ENCODE assay signal across 14 cellular contexts in genomic region chr22:32628626-32629587, GRCh38.
DNase-seq lines count a peak whose midpoint lies in the region; ATAC-seq, FAIRE-seq and TF ChIP-seq lines count a peak whose summit lies in the region.
"Had no signal": no experiment of that assay in that cellular context is flagged by ENCODE, and none has a peak within 500 bp of the region (broad histone marks: within the 10 kb centered on the region; RNA-seq: fewer than 3 reads in every experiment).

No MANE protein-coding gene starts in this region.

- H3K9me3 ChIP-seq in K562 (replicated peaks; ENCODE audit: control insufficient read depth, insufficient read depth, low read depth, low read length) (no peaks in the 10 kb centered on the region), HepG2 (ENCODE audit: low read length) (no peaks in the 10 kb centered on the region), tibial nerve (no peaks in the 10 kb centered on the region)
- H3K9me3 ChIP-seq: Peyer's patch had no signal

- WGBS in K562 (ENCODE audit: insufficient coverage, low coverage, missing lambda C conversion rate), result 31% methylated on average over 13 of the region's 18 CpGs
- WGBS in HepG2 (ENCODE audit: low lambda C conversion rate), result 42% methylated on average over 17 of the region's 18 CpGs
- WGBS in tibial nerve, 2 donors, result 57 to 59% methylated on average over 18 of the region's 18 CpGs

- no peak overlapping the region for H3K27ac ChIP-seq in K562 (ENCODE audit: extremely low read depth, low read depth, low read length)
- peak overlapping the region; percentile 53 for H3K27ac ChIP-seq in HepG2 (ENCODE audit: extremely low read length, insufficient read depth, low read length)
- H3K27ac ChIP-seq in tibial nerve, result peak overlapping the region; percentile 34 to 63 (median 58)

- H3K4me3 ChIP-seq in H7 (ENCODE audit: insufficient read depth, low read depth, low read length), result no peak overlapping the region
- H3K4me3 ChIP-seq in K562, result no peak overlapping the region
- H3K4me3 ChIP-seq in HepG2 (replicated peaks in 1 of 3; ENCODE audit: insufficient read depth in 1 of 3, low read depth in 2 of 3, low read length in 3 of 3), result peak overlapping the region in 1 of 3 experiments; percentile 17; a peak in 1 of 6 replicates
- no peak overlapping the region for H3K4me3 ChIP-seq in tibial nerve
- H3K4me3 ChIP-seq: Peyer's patch had no signal

- H3K27me3 ChIP-seq in H7 (ENCODE audit: control insufficient read depth, insufficient read depth, low read length) (no peaks in the 10 kb centered on the region; the same call in 1 of the 2 replicates), K562 (ENCODE audit: control insufficient read depth in 2 of 2, insufficient read depth in 2 of 2, low read length in 2 of 2) (no peaks in the 10 kb centered on the region; a peak in 1 of 5 replicates), HepG2 (ENCODE audit: control insufficient read depth in 1 of 2, insufficient read depth in 2 of 2, low read length in 2 of 2) (no peaks in the 10 kb centered on the region), tibial nerve (no peaks in the 10 kb centered on the region)
- H3K27me3 ChIP-seq: Peyer's patch had no signal

- ATAC-seq in K562 (peak; percentile 74), HepG2 (peak; percentile 78), GM21515 (IDR thresholded peaks at IDR 0.05; ENCODE audit: unreplicated experiment) (no peak)
- ATAC-seq: stimulated activated memory B cell treated with anti-CD40 and anti-IgM and Interleukin-4, amounts not matched to agents 10 μg/mL and 1 μg/mL and 100 μg/mL, for 72 hours; T-helper 17 cell had no signal

- peaks cover 0 to 4% of the 10 kb centered on the region in 2 experiments; a peak in 1 of 5 replicates for H3K4me1 ChIP-seq in K562 (replicated peaks in 1 of 2; ENCODE audit: control insufficient read depth in 2 of 2, insufficient read depth in 2 of 2, low read length in 2 of 2)
- H3K4me1 ChIP-seq in HepG2 (ENCODE audit: insufficient read depth, low read length), result peaks cover 70% of the 10 kb centered on the region
- peaks cover 0 to 57% (median 19%) of the 10 kb centered on the region in 4 donors for H3K4me1 ChIP-seq in tibial nerve
- H3K4me1 ChIP-seq: Peyer's patch had no signal

- POLR2A ChIA-PET in K562 (lab: Yijun Ruan, JAX), result no interaction called here
- POLR2A ChIA-PET in HepG2 (lab: Yijun Ruan, JAX), result interaction anchor here (0.9 to 11.5 kb wide), 8 partner anchors 9 to 179 kb away, joined by 3 to 145 read pairs (median 4); no protein-coding TSS in a partner anchor

- H3K4me2 ChIP-seq in K562 (ENCODE audit: insufficient read depth, low read length), result no peak overlapping the region
- peak overlapping the region; percentile 59 for H3K4me2 ChIP-seq in HepG2 (ENCODE audit: low read depth, low read length)

- no peaks in the 10 kb centered on the region for H3K9me1 ChIP-seq in K562 (ENCODE audit: control insufficient read depth, insufficient read depth, low read length)

- DNase-seq in H7 (peak; percentile 33), K562 (ENCODE audit: extremely low read depth in 1 of 4, low spot score in 3 of 4) (no peak), HepG2 (ENCODE audit: low spot score) (peak; percentile 55), tibial nerve (ENCODE audit: low spot score in 2 of 2) (no peak), SIG-M5 (lab: John Stamatoyannopoulos, UW) (no peak), H54 (ENCODE audit: insufficient read length, low spot score) (no peak)
- DNase-seq: activated CD4-positive, alpha-beta T cell treated with anti-CD3 and anti-CD28 coated beads for 48 hours; effector CD8-positive, alpha-beta T cell; NCI-H345; Peyer's patch; stimulated activated CD4-positive, alpha-beta T cell treated with anti-CD3 and anti-CD28 coated beads, Interleukin-2, amount 100 ng/mL, for 48 hours; T-helper 17 cell had no signal

- H3K9ac ChIP-seq in K562 (ENCODE audit: insufficient read depth in 1 of 2, low read depth in 2 of 2, low read length in 2 of 2) (no peak overlapping the region), HepG2 (ENCODE audit: insufficient read depth, low read depth, low read length) (no peak overlapping the region; the same call in none of the 2 replicates)

- no peaks in the 10 kb centered on the region for H4K20me1 ChIP-seq in K562 (replicated peaks; ENCODE audit: control insufficient read depth, insufficient read depth, low read length)
- no peaks in the 10 kb centered on the region for H4K20me1 ChIP-seq in HepG2 (ENCODE audit: insufficient read depth, low read length)

- TF ChIP-seq EP300 in K562 (IDR thresholded peaks at IDR 0.05; ENCODE audit: low read length) (peak; percentile 50; the same call in 1 of the 2 replicates), HepG2 (IDR thresholded peaks at IDR 0.05; ENCODE audit: low read depth in 2 of 2, low read length in 2 of 2) (0 out of 4 replicates have a peak, but pooled peaks of 1 of the 2 experiments have one; percentile 18), HepG2 (CRISPR knock-in tag; IDR thresholded peaks at IDR 0.05; ENCODE audit: borderline replicate concordance) (no peak), tibial nerve (IDR thresholded peaks at IDR 0.05) (no peak)

- BruUV-seq in K562 (replicated peaks; lab: Mats Ljungman, UMichigan) (no TSS peak), HepG2 (replicated peaks; lab: Mats Ljungman, UMichigan) (no TSS peak)

- no peak for FAIRE-seq in K562 (lab: Jason Lieb, UNC)
- FAIRE-seq in HepG2 (lab: Jason Lieb, UNC), result peak; percentile 73
- FAIRE-seq in H54 (lab: Jason Lieb, UNC), result no peak

- H2AFZ ChIP-seq in K562 (ENCODE audit: low read depth, low read length) (peak overlapping the region; percentile 62; the same call in 1 of the 2 replicates), HepG2 (ENCODE audit: low read length) (no peak overlapping the region)

- TF ChIP-seq CTCF in K562 (IDR thresholded peaks at IDR 0.05 in 2 of 3, conservative IDR thresholded peaks at IDR 0.05 in 1 of 3; ENCODE audit: insufficient read depth in 2 of 3, low read depth in 1 of 3, low read length in 3 of 3) (no peak), HepG2 (CRISPR knock-in tag; IDR thresholded peaks at IDR 0.05) (no peak), tibial nerve (IDR thresholded peaks at IDR 0.05) (no peak)

- in situ Hi-C loops in K562 (cut with MboI), result no loop called here
- in situ Hi-C loops in HepG2 (cut with HindIII; ENCODE audit: extremely low pct_ligation_motif_present, low pct_unique_long_range_greater_than_20kb), result no loop called here

- H3K36me3 ChIP-seq in H7 (replicated peaks; ENCODE audit: control insufficient read depth, insufficient read depth, low read length) (no peaks in the 10 kb centered on the region; the same call in 1 of the 2 replicates), K562 (ENCODE audit: control insufficient read depth, insufficient read depth, low read length) (no peaks in the 10 kb centered on the region), HepG2 (replicated peaks in 1 of 2; ENCODE audit: control insufficient read depth in 1 of 2, insufficient read depth in 2 of 2, low read length in 2 of 2) (no peaks in the 10 kb centered on the region), tibial nerve (no peaks in the 10 kb centered on the region)
- H3K36me3 ChIP-seq: Peyer's patch had no signal

- H3K79me2 ChIP-seq in K562 (ENCODE audit: control insufficient read depth, insufficient read depth, low read length) (no peaks in the 10 kb centered on the region), HepG2 (ENCODE audit: insufficient read depth, low read length) (no peaks in the 10 kb centered on the region)

- CTCF ChIA-PET in K562 (lab: Yijun Ruan, JAX; ENCODE audit: low intra/inter-chr PET ratio), result no interaction called here
- CTCF ChIA-PET in HepG2 (lab: Yijun Ruan, JAX; ENCODE audit: low intra/inter-chr PET ratio, low total read pairs), result no interaction called here

- intact Hi-C loops in K562 (cut with micrococcal nuclease) (loop anchor here (10.0 kb wide), 1 partner anchor 84 kb away; no protein-coding TSS in a partner anchor), HepG2 (cut with micrococcal nuclease; ENCODE audit: unreplicated experiment) (no loop called here)

- TF ChIP-seq POLR2A in K562 (conservative IDR thresholded peaks at IDR 0.05) (no peak), HepG2 (IDR thresholded peaks at IDR 0.05; ENCODE audit: insufficient read depth in 1 of 2, low read depth in 2 of 2, low read length in 2 of 2) (no peak), tibial nerve (IDR thresholded peaks at IDR 0.05) (no peak), H54 (IDR thresholded peaks at IDR 0.05; ENCODE audit: low read depth, low read length) (no peak)

- TF ChIP-seq RAD21 in K562 (CRISPR knock-in tag; conservative IDR thresholded peaks at IDR 0.05 in 1 of 2, IDR thresholded peaks at IDR 0.05 in 1 of 2), result no peak
- no peak for TF ChIP-seq RAD21 in HepG2 (CRISPR knock-in tag; IDR thresholded peaks at IDR 0.05)

TF ChIP-seq in K562, 482 proteins besides CTCF, POLR2A, EP300 and RAD21 (continues in another document):
- TF ChIP-seq CEBPG (CRISPR knock-in tag; IDR thresholded peaks at IDR 0.05), result peak; percentile 72
- peak; percentile 33 to 90; a peak in 3 of 4 replicates for TF ChIP-seq CEBPG (tag; conservative IDR thresholded peaks at IDR 0.05 in 1 of 2, IDR thresholded peaks at IDR 0.05 in 1 of 2)
- no peak for TF ChIP-seq JUN (IDR thresholded peaks at IDR 0.05; ENCODE audit: borderline replicate concordance, low read depth, low read length)
- no peak for TF ChIP-seq JUN (CRISPR knock-in tag; IDR thresholded peaks at IDR 0.05; ENCODE audit: borderline replicate concordance)
- TF ChIP-seq ZNF766 (CRISPR knock-in tag; conservative IDR thresholded peaks at IDR 0.05), result peak; percentile 51; the same call in 1 of the 2 replicates
- TF ChIP-seq NR4A1 (CRISPR knock-in tag; IDR thresholded peaks at IDR 0.05), result no peak
- TF ChIP-seq NR4A1 (tag; IDR thresholded peaks at IDR 0.05), result no peak
- no peak for TF ChIP-seq MIER1 (IDR thresholded peaks at IDR 0.05; ENCODE audit: low read depth)

TF ChIP-seq in HepG2, 621 proteins besides CTCF, POLR2A, EP300 and RAD21 (continues in another document):
- TF ChIP-seq MXD3 (CRISPR knock-in tag; IDR thresholded peaks at IDR 0.05) (no peak), CEBPG (CRISPR knock-in tag; IDR thresholded peaks at IDR 0.05) (peak; percentile 78), HNF4A (CRISPR knock-in tag; IDR thresholded peaks at IDR 0.05) (peak; percentile 49; the same call in 1 of the 2 replicates)

Comparison
In these comparisons a context has a peak if more than half of its experiments do, and no peak if none do; other contexts are left out.
1. DNase-seq: peak in H7 (single experiment) and HepG2 (single experiment); none in K562 (0 of 4), tibial nerve (0 of 2), SIG-M5 (single experiment) and H54 (single experiment).